20 cellular contexts compared by ENCODE assay signal in genomic region chr11:99240192-99241030, GRCh38.
"Had no signal": no experiment of that assay in that cellular context is flagged by ENCODE, and none has a peak within 500 bp of the region (broad histone marks: within the 10 kb centered on the region; RNA-seq: fewer than 3 reads in every experiment).

No MANE protein-coding gene starts in this region.

- H3K4me1 ChIP-seq: colonic mucosa, esophagus squamous epithelium, foreskin keratinocyte, neural progenitor cell, pancreas, tibial artery, upper lobe of left lung, uterus had no signal

- H3K9me3 ChIP-seq: colonic mucosa, esophagus squamous epithelium, pancreas, tibial artery, upper lobe of left lung, uterus had no signal

- H3K27me3 ChIP-seq: colonic mucosa, esophagus squamous epithelium, foreskin keratinocyte, hepatocyte, neural progenitor cell, pancreas, tibial artery, upper lobe of left lung, uterus had no signal

- H3K79me2 ChIP-seq: hepatocyte had no signal

- DNase-seq: colonic mucosa; dermis blood vessel endothelial cell; esophagus squamous epithelium; foreskin keratinocyte; head of caudate nucleus; left colon; mammary epithelial cell; natural killer cell; nucleus accumbens; pancreas; right cardiac atrium; stimulated activated CD4-positive, alpha-beta T cell treated with anti-CD3 and anti-CD28 coated beads, Interleukin-2, amount 100 ng/mL, for 48 hours; stimulated activated naive CD8-positive, alpha-beta T cell treated with anti-CD3 and anti-CD28 coated beads, Interleukin-15, Interleukin-2, amounts not matched to agents 100 U/mL and 50 U/mL, for 24 hours; tibial artery; uterus had no signal

- H3K27ac ChIP-seq: colonic mucosa, esophagus squamous epithelium, foreskin keratinocyte, hepatocyte, neural progenitor cell, pancreas, tibial artery, upper lobe of left lung, uterus had no signal

- H3K4me2 ChIP-seq: hepatocyte, neural progenitor cell, smooth muscle cell had no signal

- H3K36me3 ChIP-seq: colonic mucosa, esophagus squamous epithelium, neural progenitor cell, pancreas, tibial artery, upper lobe of left lung, uterus had no signal

- ATAC-seq: foreskin keratinocyte; left colon; natural killer cell; pancreas; right cardiac atrium; stimulated activated effector memory CD8-positive, alpha-beta T cell treated with anti-CD3 and anti-CD28 coated beads, Interleukin-12 subunit alpha, Interleukin-12 subunit beta, amount 100 ng/mL, for 72 hours; stimulated activated naive CD8-positive, alpha-beta T cell treated with anti-CD3 and anti-CD28 coated beads, Interleukin-15, Interleukin-2, amounts not matched to agents 100 U/mL and 50 U/mL, for 24 hours had no signal

- H3K4me3 ChIP-seq: colonic mucosa, esophagus squamous epithelium, hepatocyte, neural progenitor cell, pancreas, smooth muscle cell, tibial artery, upper lobe of left lung, uterus had no signal

- H3K9ac ChIP-seq: neural progenitor cell had no signal
